Comparison of ENCODE assay signal across 9 cellular contexts in genomic region chr10:78634389-78634815, GRCh38.
DNase-seq lines count a peak whose midpoint lies in the region; ATAC-seq and TF ChIP-seq lines count a peak whose summit lies in the region.
"Had no signal": no experiment of that assay in that cellular context is flagged by ENCODE, and none has a peak within 500 bp of the region (broad histone marks: within the 10 kb centered on the region; RNA-seq: fewer than 3 reads in every experiment).

No MANE protein-coding gene starts in this region.

- H3K9me3 ChIP-seq in suprapubic skin: no peaks in the 10 kb centered on the region
- H3K9me3 ChIP-seq: neutrophil had no signal

- POLR2A ChIA-PET in RWPE1 (lab: Yijun Ruan, JAX; ENCODE audit: low non-redundant PET): no interaction called here

- DNase-seq in AG10803 (ENCODE audit: low read depth) (peak; percentile 57), RWPE1 (ENCODE audit: low spot score) (peak; percentile 64), iPS-NIHi11 (ENCODE audit: low spot score) (peak; percentile 58), brain microvascular endothelial cell (no peak), GOT3 (lab: John Stamatoyannopoulos, UW) (no peak), suprapubic skin (ENCODE audit: low spot score in 2 of 2) (no peak)

- in situ Hi-C loops in brain microvascular endothelial cell (cut with HindIII; ENCODE audit: low pct_ligation_motif_present, low sequenced_read_pairs): no loop called here

- H3K4me3 ChIP-seq in AG10803 (ENCODE audit: low read length): no peak overlapping the region
- H3K4me3 ChIP-seq in brain microvascular endothelial cell (ENCODE audit: low read depth, low read length): no peak overlapping the region
- H3K4me3 ChIP-seq in suprapubic skin: no peak overlapping the region

- no peak for TF ChIP-seq EP300 in suprapubic skin (IDR thresholded peaks at IDR 0.05)

- 63% methylated on average over 2 of the region's 2 CpGs for WGBS in suprapubic skin

- H3K4me1 ChIP-seq in suprapubic skin: peaks cover 10% of the 10 kb centered on the region

- H3K27ac ChIP-seq in RWPE1 (no peak overlapping the region), brain microvascular endothelial cell (no peak overlapping the region), suprapubic skin (no peak overlapping the region)
- H3K27ac ChIP-seq: neutrophil had no signal

- CTCF ChIA-PET in RWPE1 (lab: Yijun Ruan, JAX): no interaction called here

- no peaks in the 10 kb centered on the region for H3K36me3 ChIP-seq in brain microvascular endothelial cell (replicated peaks)
- H3K36me3 ChIP-seq in suprapubic skin: no peaks in the 10 kb centered on the region
- H3K36me3 ChIP-seq: neutrophil had no signal

- peak; percentile 68 for ATAC-seq in GM21723 (IDR thresholded peaks at IDR 0.05; ENCODE audit: unreplicated experiment)
- no peak for ATAC-seq in GM19395 (IDR thresholded peaks at IDR 0.05; ENCODE audit: unreplicated experiment)

- TF ChIP-seq CTCF in AG10803 (conservative IDR thresholded peaks at IDR 0.05; ENCODE audit: low read length) (no peak), RWPE1 (conservative IDR thresholded peaks at IDR 0.05; ENCODE audit: low read depth) (no peak), brain microvascular endothelial cell (IDR thresholded peaks at IDR 0.05; ENCODE audit: low read depth, low read length, missing control alignments) (no peak), suprapubic skin (IDR thresholded peaks at IDR 0.05) (no peak)

- TF ChIP-seq POLR2A in suprapubic skin (IDR thresholded peaks at IDR 0.05): no peak

- H3K27me3 ChIP-seq in brain microvascular endothelial cell (replicated peaks): no peaks in the 10 kb centered on the region
- no peaks in the 10 kb centered on the region for H3K27me3 ChIP-seq in suprapubic skin
- H3K27me3 ChIP-seq: neutrophil had no signal

Comparison
In these comparisons a context has a peak if more than half of its experiments do, and no peak if none do; other contexts are left out.
1. DNase-seq: peak in AG10803 (single experiment), RWPE1 (single experiment) and iPS-NIHi11 (single experiment); none in brain microvascular endothelial cell (single experiment), GOT3 (single experiment) and suprapubic skin (0 of 2).